In the genomic region with DNA sequence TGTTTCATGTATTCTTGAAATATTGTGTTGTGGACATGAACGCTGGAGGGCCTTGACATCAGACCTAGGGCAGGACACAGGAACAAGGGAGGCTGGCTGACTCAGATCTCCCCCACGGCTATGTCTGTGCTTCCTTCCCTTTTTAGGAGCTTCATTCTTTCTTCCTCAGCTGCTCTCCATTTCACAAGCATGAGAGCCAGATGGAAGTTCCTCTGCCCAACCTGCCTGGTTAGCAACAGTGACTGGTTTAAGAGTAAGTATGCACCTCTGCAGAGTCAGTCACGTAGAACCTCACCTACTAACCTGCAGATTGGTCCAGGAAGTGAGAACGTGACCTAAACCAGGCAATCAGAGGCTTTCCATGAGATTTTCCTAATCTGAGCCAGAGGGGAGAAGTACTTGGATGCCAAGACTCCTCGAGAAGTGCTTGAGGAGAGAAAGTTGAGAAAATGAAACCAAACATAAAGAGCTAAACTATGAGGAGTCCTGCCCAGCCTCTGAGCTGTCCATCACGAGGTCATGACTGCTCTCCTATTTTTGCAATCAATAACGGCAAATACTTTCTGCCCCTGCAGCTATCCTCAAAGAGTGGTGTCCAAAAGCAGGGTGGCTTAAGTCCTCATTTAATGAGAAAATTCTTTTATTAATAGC, we compare ENCODE assay signal across 11 cellular contexts.
DNase-seq lines count a peak whose midpoint lies in the region; ATAC-seq, FAIRE-seq and TF ChIP-seq lines count a peak whose summit lies in the region.
"Had no signal": no experiment of that assay in that cellular context is flagged by ENCODE, and none has a peak within 500 bp of the region (broad histone marks: within the 10 kb centered on the region; RNA-seq: fewer than 3 reads in every experiment).

No MANE protein-coding gene starts in this region.

- H3K4ac ChIP-seq in H1 (replicated peaks; ENCODE audit: insufficient read length, low read depth, low read length), result no peak overlapping the region

- CTCF ChIA-PET in H1 (lab: Charles Lee; ENCODE audit: partially characterized antibody), result no interaction called here

- H4K20me1 ChIP-seq in BLaER1 treated with 17β-estradiol and CSF1 and Interleukin-3, amounts not matched to agents 10 nM and 100 nM, result no peaks in the 10 kb centered on the region
- H4K20me1 ChIP-seq in H1 (replicated peaks in 1 of 2; ENCODE audit: control insufficient read depth in 1 of 2, insufficient read depth in 2 of 2, low read length in 2 of 2), result no peaks in the 10 kb centered on the region

- TF ChIP-seq EP300 in H1 (IDR thresholded peaks at IDR 0.05; ENCODE audit: borderline replicate concordance in 1 of 2, low read depth in 2 of 2, low read length in 2 of 2), result no peak

- no peak overlapping the region for H3K56ac ChIP-seq in H1 (replicated peaks; ENCODE audit: insufficient read length, low read depth, low read length)

- H3K4me1 ChIP-seq in BLaER1 treated with 17β-estradiol and CSF1 and Interleukin-3, amounts not matched to agents 10 nM and 100 nM, result peaks cover 4 to 44% (median 24%) of the 10 kb centered on the region in 10 experiments; a peak in 16 of 20 replicates
- no peaks in the 10 kb centered on the region for H3K4me1 ChIP-seq in H1 (replicated peaks in 1 of 4; ENCODE audit: control insufficient read depth in 3 of 4, insufficient read depth in 4 of 4, low read length in 3 of 4)
- no peaks in the 10 kb centered on the region for H3K4me1 ChIP-seq in muscle layer of duodenum (ENCODE audit: control insufficient read depth in 1 of 2, insufficient read depth in 2 of 2, low read length in 2 of 2)

- no peak overlapping the region; the same call in 1 of the 2 replicates for H2BK12ac ChIP-seq in H1 (ENCODE audit: low read depth, low read length)

- no peak overlapping the region for H3K14ac ChIP-seq in H1 (ENCODE audit: insufficient read length)

- no peak overlapping the region for H2BK15ac ChIP-seq in H1 (ENCODE audit: low read length)

- DNase-seq in NB4 (ENCODE audit: low read depth) (peak; percentile 96), H1 (ENCODE audit: low read depth in 1 of 2, low spot score in 2 of 2) (no peak), NCI-H1930 (lab: John Stamatoyannopoulos, UW) (no peak), iPS-NIHi11 (ENCODE audit: low spot score) (no peak), epidermal melanocyte (ENCODE audit: insufficient read length, low spot score) (no peak)
- DNase-seq: Caco-2, naive B cell, NCI-H526 treated with DMSO at 0.1 percent for 48 hours had no signal

- no peaks in the 10 kb centered on the region for H3K27me3 ChIP-seq in BLaER1 treated with 17β-estradiol and CSF1 and Interleukin-3, amounts not matched to agents 10 nM and 100 nM
- H3K27me3 ChIP-seq in H1 (replicated peaks in 1 of 4; ENCODE audit: control insufficient read depth in 3 of 4, extremely low read depth in 1 of 4, insufficient read depth in 3 of 4, low read length in 3 of 4) (no peaks in the 10 kb centered on the region), muscle layer of duodenum (ENCODE audit: low read depth, low read length) (no peaks in the 10 kb centered on the region)

- no peaks in the 10 kb centered on the region for H3K79me2 ChIP-seq in H1 (ENCODE audit: control insufficient read depth in 1 of 2, insufficient read depth in 2 of 2, low read length in 2 of 2)

- no peak overlapping the region for H4K5ac ChIP-seq in H1 (ENCODE audit: insufficient read length, low read depth, low read length)

- no peaks in the 10 kb centered on the region for H3K23me2 ChIP-seq in H1 (ENCODE audit: low read depth, low read length)

- no peak overlapping the region for H4K8ac ChIP-seq in H1 (ENCODE audit: extremely low read depth, insufficient read depth, low read length)

- no peak overlapping the region for H2BK20ac ChIP-seq in H1 (ENCODE audit: low read length)

- peak overlapping the region in 6 of 11 experiments; percentile 20 to 64 (median 38); a peak in 8 of 22 replicates for H3K9ac ChIP-seq in BLaER1 treated with 17β-estradiol and CSF1 and Interleukin-3, amounts not matched to agents 10 nM and 100 nM
- no peak overlapping the region for H3K9ac ChIP-seq in H1 (replicated peaks in 1 of 4; ENCODE audit: extremely low read depth in 1 of 4, low read depth in 3 of 4, low read length in 3 of 4)

- no peak overlapping the region for H4K91ac ChIP-seq in H1 (replicated peaks; ENCODE audit: insufficient read length, low read length)

- no peak for FAIRE-seq in H1 (lab: Jason Lieb, UNC)

- H2AK5ac ChIP-seq in H1 (ENCODE audit: low read depth, low read length), result no peak overlapping the region

- H3K4me3 ChIP-seq in BLaER1 treated with 17β-estradiol and CSF1 and Interleukin-3, amounts not matched to agents 10 nM and 100 nM, result peak overlapping the region in 3 of 10 experiments; percentile 7 to 27 (median 20); a peak in 3 of 20 replicates
- H3K4me3 ChIP-seq in NB4 (ENCODE audit: low read depth, low read length) (peak overlapping the region; percentile 66), H1 (ENCODE audit: extremely low read depth in 1 of 4, insufficient read depth in 2 of 4, low read depth in 3 of 4, low read length in 4 of 4) (no peak overlapping the region), muscle layer of duodenum (ENCODE audit: low read depth in 1 of 2, low read length in 2 of 2) (peak overlapping the region in 1 of 2 donors; percentile 27)

- ATAC-seq in GM21447 (IDR thresholded peaks at IDR 0.05; ENCODE audit: unreplicated experiment), result no peak

- peaks cover 0 to 17% (median 7%) of the 10 kb centered on the region in 11 experiments; a peak in 11 of 22 replicates for H3K9me3 ChIP-seq in BLaER1 treated with 17β-estradiol and CSF1 and Interleukin-3, amounts not matched to agents 10 nM and 100 nM (replicated peaks in 1 of 11)
- H3K9me3 ChIP-seq in H1 (ENCODE audit: insufficient read depth in 2 of 2, low read depth in 1 of 2, low read length in 1 of 2) (peaks cover 0 to 2% of the 10 kb centered on the region in 2 experiments; a peak in 1 of 4 replicates), muscle layer of duodenum (ENCODE audit: control insufficient read depth in 1 of 2, low read length in 2 of 2) (no peaks in the 10 kb centered on the region)
- H3K9me3 ChIP-seq: Caco-2 had no signal

- TF ChIP-seq POLR2A in NB4 (IDR thresholded peaks at IDR 0.05; ENCODE audit: extremely low read depth, insufficient read length) (no peak), H1 (IDR thresholded peaks at IDR 0.05; ENCODE audit: control extremely low read depth in 1 of 2, low read depth in 2 of 2, low read length in 2 of 2) (no peak)

- peak overlapping the region in 9 of 11 experiments; percentile 22 to 80 (median 66); a peak in 15 of 22 replicates for H3K4me2 ChIP-seq in BLaER1 treated with 17β-estradiol and CSF1 and Interleukin-3, amounts not matched to agents 10 nM and 100 nM
- no peak overlapping the region for H3K4me2 ChIP-seq in H1 (ENCODE audit: insufficient read depth in 1 of 2, low read depth in 2 of 2, low read length in 2 of 2)

- H3K23ac ChIP-seq in H1 (ENCODE audit: insufficient read length), result no peak overlapping the region

- no peak overlapping the region for H3K18ac ChIP-seq in H1 (ENCODE audit: extremely low read depth, low read length)

- TF ChIP-seq CTCF in NB4 (IDR thresholded peaks at IDR 0.05; ENCODE audit: low read depth, low read length) (no peak), H1 (IDR thresholded peaks at IDR 0.05; ENCODE audit: control extremely low read depth in 1 of 3, insufficient read depth in 1 of 3, low read depth in 1 of 3, low read length in 3 of 3) (no peak)

- H3K36me3 ChIP-seq in BLaER1 treated with 17β-estradiol and CSF1 and Interleukin-3, amounts not matched to agents 10 nM and 100 nM, result no peaks in the 10 kb centered on the region
- H3K36me3 ChIP-seq in H1 (ENCODE audit: control insufficient read depth in 2 of 4, insufficient read depth in 4 of 4, low read length in 3 of 4) (no peaks in the 10 kb centered on the region), muscle layer of duodenum (ENCODE audit: control insufficient read depth in 1 of 2, insufficient read depth in 2 of 2, low read length in 2 of 2) (no peaks in the 10 kb centered on the region)

- POLR2A ChIA-PET in H1 (lab: Charles Lee; ENCODE audit: partially characterized antibody), result no interaction called here

- TF ChIP-seq RAD21 in H1 (IDR thresholded peaks at IDR 0.05 in 1 of 2, conservative IDR thresholded peaks at IDR 0.05 in 1 of 2; ENCODE audit: low read depth in 2 of 2, low read length in 2 of 2), result no peak

- no peak overlapping the region for H2BK120ac ChIP-seq in H1 (replicated peaks; ENCODE audit: low read depth, low read length)

- WGBS in H1 (ENCODE audit: extremely low coverage in 1 of 2, insufficient coverage in 1 of 2, insufficient read length in 1 of 2, insufficient replicate concordance in 2 of 2, low coverage in 1 of 2, low lambda C conversion rate in 2 of 2, missing lambda C conversion rate in 1 of 2), 2 experiments, result 87% methylated on average over 7 of the region's 7 CpGs; no CpG with 5 or more reads in 1 of the 2 experiments

- H3K27ac ChIP-seq in BLaER1 treated with 17β-estradiol and CSF1 and Interleukin-3, amounts not matched to agents 10 nM and 100 nM, result peak overlapping the region in 8 of 11 experiments; percentile 47 to 86 (median 73); a peak in 15 of 22 replicates
- H3K27ac ChIP-seq in H1 (ENCODE audit: low read depth, low read length) (no peak overlapping the region), muscle layer of duodenum (ENCODE audit: low read length) (peak overlapping the region; percentile 40)

- H3K79me1 ChIP-seq in H1 (ENCODE audit: low read depth, low read length), result no peaks in the 10 kb centered on the region

- H2BK5ac ChIP-seq in H1 (ENCODE audit: low read depth, low read length), result no peak overlapping the region

- 0 out of 2 replicates have a peak overlapping the region, but pooled peaks have one; percentile 39 for H2AFZ ChIP-seq in H1 (ENCODE audit: low read length)

Comparison
In these comparisons a context has a peak if more than half of its experiments do, and no peak if none do; other contexts are left out.
1. H3K4me2 ChIP-seq: peak in BLaER1 treated with 17β-estradiol and CSF1 and Interleukin-3, amounts not matched to agents 10 nM and 100 nM (9 of 11); none in H1 (0 of 2).
2. H3K9ac ChIP-seq: peak in BLaER1 treated with 17β-estradiol and CSF1 and Interleukin-3, amounts not matched to agents 10 nM and 100 nM (6 of 11); none in H1 (0 of 4).